Comparison of ENCODE assay signal across 12 cellular contexts in the genomic region with DNA sequence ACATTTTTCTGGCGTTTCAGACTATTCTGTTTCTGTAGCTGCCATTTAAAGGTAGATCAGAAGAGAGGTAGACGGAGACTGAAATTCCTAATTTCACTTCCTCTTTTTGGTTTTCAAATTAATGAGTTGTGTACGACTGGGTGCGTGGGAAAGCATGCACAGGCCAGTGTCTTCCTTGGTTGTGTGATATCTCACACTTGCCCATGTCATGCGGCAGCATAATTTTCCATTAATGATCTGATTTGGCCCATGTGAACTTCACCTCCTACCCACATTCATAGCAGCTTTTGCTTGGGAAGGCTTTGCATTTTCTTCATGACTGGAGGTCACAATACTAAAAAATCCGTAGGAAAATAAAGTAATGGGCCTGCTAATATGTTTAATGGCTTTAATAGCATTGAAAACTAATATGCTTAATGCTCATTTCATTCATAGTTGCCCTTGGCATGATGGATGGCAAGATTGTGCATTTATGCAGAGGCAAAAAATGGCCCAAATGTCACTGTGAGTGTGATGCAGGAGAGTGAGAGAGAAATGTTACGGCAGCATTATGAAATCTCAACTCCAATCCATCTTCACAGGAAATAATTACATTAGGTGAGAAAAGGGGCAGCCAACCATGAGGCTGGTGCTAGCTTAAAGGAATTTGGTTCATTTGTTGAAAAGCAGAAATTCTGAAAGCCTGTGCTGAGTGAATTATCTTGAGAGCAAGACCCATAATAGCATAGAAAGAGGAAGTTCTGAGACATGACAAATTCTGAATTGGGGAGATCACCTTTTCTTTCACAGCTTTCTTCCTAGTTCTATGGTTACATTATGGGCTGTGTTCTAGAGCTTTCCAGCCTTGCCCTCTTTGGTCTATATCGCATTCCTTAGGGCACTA.
DNase-seq lines count a peak whose midpoint lies in the region; ATAC-seq lines count a peak whose summit lies in the region.
"Had no signal": no experiment of that assay in that cellular context is flagged by ENCODE, and none has a peak within 500 bp of the region (broad histone marks: within the 10 kb centered on the region; RNA-seq: fewer than 3 reads in every experiment).

No MANE protein-coding gene starts in this region.

- peaks cover 2% of the 10 kb centered on the region for H3K36me3 Mint-ChIP-seq in activated naive CD8-positive, alpha-beta T cell treated with anti-CD3 and anti-CD28 coated beads, Interleukin-2, amount 50 U/mL, for 24 hours (ENCODE audit: low read depth)
- H3K36me3 Mint-ChIP-seq in activated naive CD8-positive, alpha-beta T cell treated with anti-CD3 and anti-CD28 coated beads for 36 hours = no peaks in the 10 kb centered on the region
- H3K36me3 Mint-ChIP-seq in stimulated activated naive B cell treated with anti-CD40 and anti-IgM and Interleukin-4, amounts not matched to agents 10 μg/mL and 1 μg/mL and 100 μg/mL, for 72 hours = peaks cover 13 to 17% of the 10 kb centered on the region in 2 donors
- H3K36me3 Mint-ChIP-seq: stimulated activated effector memory CD8-positive, alpha-beta T cell treated with anti-CD3 and anti-CD28 coated beads, Interleukin-12 subunit alpha, Interleukin-12 subunit beta, amount 100 ng/mL, for 72 hours had no signal

- peaks cover 10% of the 10 kb centered on the region for H3K4me1 Mint-ChIP-seq in activated naive CD8-positive, alpha-beta T cell treated with anti-CD3 and anti-CD28 coated beads, Interleukin-2, amount 50 U/mL, for 24 hours
- H3K4me1 Mint-ChIP-seq in activated naive CD8-positive, alpha-beta T cell treated with anti-CD3 and anti-CD28 coated beads for 36 hours = no peaks in the 10 kb centered on the region
- H3K4me1 Mint-ChIP-seq in stimulated activated naive B cell treated with anti-CD40 and anti-IgM and Interleukin-4, amounts not matched to agents 10 μg/mL and 1 μg/mL and 100 μg/mL, for 72 hours = peaks cover 32 to 52% of the 10 kb centered on the region in 2 donors
- H3K4me1 Mint-ChIP-seq: stimulated activated effector memory CD8-positive, alpha-beta T cell treated with anti-CD3 and anti-CD28 coated beads, Interleukin-12 subunit alpha, Interleukin-12 subunit beta, amount 100 ng/mL, for 72 hours had no signal

- H3K9me3 Mint-ChIP-seq in activated naive CD8-positive, alpha-beta T cell treated with anti-CD3 and anti-CD28 coated beads, Interleukin-2, amount 50 U/mL, for 24 hours = peaks cover 11% of the 10 kb centered on the region
- peaks cover 4% of the 10 kb centered on the region for H3K9me3 Mint-ChIP-seq in activated naive CD8-positive, alpha-beta T cell treated with anti-CD3 and anti-CD28 coated beads for 36 hours
- H3K9me3 Mint-ChIP-seq in stimulated activated naive B cell treated with anti-CD40 and anti-IgM and Interleukin-4, amounts not matched to agents 10 μg/mL and 1 μg/mL and 100 μg/mL, for 72 hours = peaks cover 10 to 14% of the 10 kb centered on the region in 2 donors

- no peak for DNase-seq in activated naive CD8-positive, alpha-beta T cell treated with anti-CD3 and anti-CD28 coated beads, Interleukin-2, amount 50 U/mL, for 24 hours
- no peak for DNase-seq in activated naive CD8-positive, alpha-beta T cell treated with anti-CD3 and anti-CD28 coated beads for 36 hours
- peak; percentile 66 to 68 for DNase-seq in Kasumi-1 (lab: John Stamatoyannopoulos, UW)
- DNase-seq in stimulated activated naive B cell treated with anti-CD40 and anti-IgM and Interleukin-4, amounts not matched to agents 10 μg/mL and 1 μg/mL and 100 μg/mL, for 72 hours = peak; percentile 68
- no peak for DNase-seq in NCI-H748 (lab: John Stamatoyannopoulos, UW; ENCODE audit: unreplicated experiment)
- no peak for DNase-seq in activated T-cell treated with anti-CD3 and anti-CD28 coated beads, Interleukin-2, amount 50 U/mL, for 1 hour
- DNase-seq in NCI-H2227 treated with DMSO at 0.1 percent for 48 hours (lab: John Stamatoyannopoulos, UW) = no peak
- DNase-seq: activated T-cell treated with anti-CD3 and anti-CD28 coated beads, Interleukin-2, amount 50 U/mL, for 48 hours; dorsolateral prefrontal cortex; SW 1271 had no signal

- H3K27me3 Mint-ChIP-seq in activated naive CD8-positive, alpha-beta T cell treated with anti-CD3 and anti-CD28 coated beads, Interleukin-2, amount 50 U/mL, for 24 hours = peaks cover 7% of the 10 kb centered on the region
- H3K27me3 Mint-ChIP-seq in activated naive CD8-positive, alpha-beta T cell treated with anti-CD3 and anti-CD28 coated beads for 36 hours = peaks cover 17% of the 10 kb centered on the region
- no peaks in the 10 kb centered on the region for H3K27me3 Mint-ChIP-seq in stimulated activated naive B cell treated with anti-CD40 and anti-IgM and Interleukin-4, amounts not matched to agents 10 μg/mL and 1 μg/mL and 100 μg/mL, for 72 hours

- H3K27ac Mint-ChIP-seq in activated naive CD8-positive, alpha-beta T cell treated with anti-CD3 and anti-CD28 coated beads, Interleukin-2, amount 50 U/mL, for 24 hours = peak overlapping the region; percentile 14
- no peak overlapping the region for H3K27ac Mint-ChIP-seq in activated naive CD8-positive, alpha-beta T cell treated with anti-CD3 and anti-CD28 coated beads for 36 hours
- peak overlapping the region; percentile 89 for H3K27ac Mint-ChIP-seq in stimulated activated naive B cell treated with anti-CD40 and anti-IgM and Interleukin-4, amounts not matched to agents 10 μg/mL and 1 μg/mL and 100 μg/mL, for 72 hours
- H3K27ac Mint-ChIP-seq: stimulated activated effector memory CD8-positive, alpha-beta T cell treated with anti-CD3 and anti-CD28 coated beads, Interleukin-12 subunit alpha, Interleukin-12 subunit beta, amount 100 ng/mL, for 72 hours had no signal

- H3K4me3 Mint-ChIP-seq in activated naive CD8-positive, alpha-beta T cell treated with anti-CD3 and anti-CD28 coated beads, Interleukin-2, amount 50 U/mL, for 24 hours = no peak overlapping the region
- no peak overlapping the region for H3K4me3 Mint-ChIP-seq in activated naive CD8-positive, alpha-beta T cell treated with anti-CD3 and anti-CD28 coated beads for 36 hours
- peak overlapping the region in 1 of 2 donors; percentile 25 for H3K4me3 Mint-ChIP-seq in stimulated activated naive B cell treated with anti-CD40 and anti-IgM and Interleukin-4, amounts not matched to agents 10 μg/mL and 1 μg/mL and 100 μg/mL, for 72 hours
- H3K4me3 Mint-ChIP-seq: stimulated activated effector memory CD8-positive, alpha-beta T cell treated with anti-CD3 and anti-CD28 coated beads, Interleukin-12 subunit alpha, Interleukin-12 subunit beta, amount 100 ng/mL, for 72 hours had no signal

- peak; percentile 20 for ATAC-seq in activated naive CD8-positive, alpha-beta T cell treated with anti-CD3 and anti-CD28 coated beads, Interleukin-2, amount 50 U/mL, for 24 hours
- ATAC-seq in HG02884 (IDR thresholded peaks at IDR 0.05; ENCODE audit: unreplicated experiment) = peak; percentile 81
- peak; percentile 89 to 91 for ATAC-seq in stimulated activated naive B cell treated with anti-CD40 and anti-IgM and Interleukin-4, amounts not matched to agents 10 μg/mL and 1 μg/mL and 100 μg/mL, for 72 hours (replicated peaks)
- ATAC-seq: stimulated activated effector memory CD8-positive, alpha-beta T cell treated with anti-CD3 and anti-CD28 coated beads, Interleukin-12 subunit alpha, Interleukin-12 subunit beta, amount 100 ng/mL, for 72 hours had no signal

Comparison
In these comparisons a context has a peak if more than half of its experiments do, and no peak if none do; other contexts are left out.
1. ATAC-seq: peak in every context shown above with its lines; median percentile 90 in stimulated activated naive B cell treated with anti-CD40 and anti-IgM and Interleukin-4, amounts not matched to agents 10 μg/mL and 1 μg/mL and 100 μg/mL, for 72 hours; 81 in HG02884; 20 in activated naive CD8-positive, alpha-beta T cell treated with anti-CD3 and anti-CD28 coated beads, Interleukin-2, amount 50 U/mL, for 24 hours.
2. DNase-seq: peak in Kasumi-1 (2 of 2) and stimulated activated naive B cell treated with anti-CD40 and anti-IgM and Interleukin-4, amounts not matched to agents 10 μg/mL and 1 μg/mL and 100 μg/mL, for 72 hours (single experiment); none in activated naive CD8-positive, alpha-beta T cell treated with anti-CD3 and anti-CD28 coated beads, Interleukin-2, amount 50 U/mL, for 24 hours (single experiment), activated naive CD8-positive, alpha-beta T cell treated with anti-CD3 and anti-CD28 coated beads for 36 hours (single experiment), NCI-H748 (single experiment), activated T-cell treated with anti-CD3 and anti-CD28 coated beads, Interleukin-2, amount 50 U/mL, for 1 hour (single experiment) and NCI-H2227 treated with DMSO at 0.1 percent for 48 hours (single experiment).